Comparison of ENCODE assay signal across 26 cellular contexts in genomic region chr13:110923086-110923485, GRCh38.
"Had no signal": no experiment of that assay in that cellular context is flagged by ENCODE, and none has a peak within 500 bp of the region (broad histone marks: within the 10 kb centered on the region; RNA-seq: fewer than 3 reads in every experiment).

No MANE protein-coding gene starts in this region.

- FAIRE-seq: HepG2, RCC 7860 had no signal

- H3K36me3 ChIP-seq: MG63, SJSA1 had no signal

- ATAC-seq: T-cell had no signal

- H3K4me2 ChIP-seq: KMS-11 had no signal

- H3K4me3 ChIP-seq: MG63, SJSA1, SK-N-MC had no signal

- DNase-seq: IMR-90, MG63, NCI-H1092, NCI-H1105 treated with DMSO at 0.1 percent for 48 hours, NCI-H1417 treated with DMSO at 0.1 percent for 48 hours, NCI-H146, NCI-H1694 treated with DMSO at 0.1 percent for 48 hours, NCI-H1930, NCI-H2081, NCI-H2107, NCI-H226, NCI-H446, NCI-H510A, NCI-H524 treated with DMSO at 0.1 percent for 48 hours, NCI-H69, NCI-H774, Right ventricle myocardium superior, RPMI8226, SIG-M5, SW 1271, T-cell had no signal

- H3K27me3 ChIP-seq: SJSA1 had no signal

- H3K9ac ChIP-seq: KMS-11 had no signal

- H3K9me3 ChIP-seq: MG63, SJSA1 had no signal

- H3K4me1 ChIP-seq: SJSA1 had no signal

- H3K27ac ChIP-seq: KMS-11, SJSA1, SK-N-MC had no signal
